In genomic region chr10:35643151-35643975, GRCh38 we compare ENCODE assay signal across 9 cellular contexts. TPM values are rescaled to one million over a fixed set of nuclear protein-coding genes. Genes with fewer than 3 reads are reported as not detected.
DNase-seq lines count a peak whose midpoint lies in the region; ATAC-seq, FAIRE-seq and TF ChIP-seq lines count a peak whose summit lies in the region.
"Had no signal": no experiment of that assay in that cellular context is flagged by ENCODE, and none has a peak within 500 bp of the region (broad histone marks: within the 10 kb centered on the region; RNA-seq: fewer than 3 reads in every experiment).

No MANE protein-coding gene starts in this region.

- H3K9me3 ChIP-seq in astrocyte (ENCODE audit: insufficient read depth, low read depth, low read length) (no peaks in the 10 kb centered on the region), parathyroid adenoma (ENCODE audit: control insufficient read depth, low read length) (no peaks in the 10 kb centered on the region)

- H3K9ac ChIP-seq in astrocyte (ENCODE audit: low read length) (peak overlapping the region; percentile 77), parathyroid adenoma (no peak overlapping the region)

- H3K36me3 Mint-ChIP-seq in astrocyte (ENCODE audit: low read depth, unreplicated experiment) = peaks cover 7% of the 10 kb centered on the region

- H4K20me1 ChIP-seq in astrocyte (ENCODE audit: insufficient read depth, low read length) = peaks cover 3% of the 10 kb centered on the region

- peaks cover 5% of the 10 kb centered on the region for H3K27me3 Mint-ChIP-seq in astrocyte (ENCODE audit: low read depth, unreplicated experiment)

- H3K4me3 Mint-ChIP-seq in astrocyte (ENCODE audit: unreplicated experiment) = peak overlapping the region; percentile 88

- H3K27me3 ChIP-seq in astrocyte (ENCODE audit: insufficient read depth, low read length) (no peaks in the 10 kb centered on the region), parathyroid adenoma (ENCODE audit: control insufficient read depth, insufficient read depth, low read length) (no peaks in the 10 kb centered on the region)

- peaks cover 26% of the 10 kb centered on the region for H3K79me2 ChIP-seq in astrocyte (ENCODE audit: insufficient read depth, low read length)
- no peaks in the 10 kb centered on the region for H3K79me2 ChIP-seq in parathyroid adenoma

- H2AFZ ChIP-seq in astrocyte (ENCODE audit: low read depth, low read length) (peak overlapping the region; percentile 91), parathyroid adenoma (peak overlapping the region; percentile 78)

- H3K9me3 Mint-ChIP-seq in astrocyte (ENCODE audit: unreplicated experiment) = peaks cover 2% of the 10 kb centered on the region

- H3K4me1 Mint-ChIP-seq in astrocyte (ENCODE audit: low read depth, unreplicated experiment) = peaks cover 9% of the 10 kb centered on the region

- no peak for FAIRE-seq in astrocyte (lab: Jason Lieb, UNC)
- FAIRE-seq: A204.1 had no signal

- DNase-seq in DMS53 (lab: John Stamatoyannopoulos, UW) (peak; percentile 17), DMS53 treated with DMSO at 0.1 percent for 48 hours (lab: John Stamatoyannopoulos, UW; ENCODE audit: unreplicated experiment) (no peak), NCI-H748 (lab: John Stamatoyannopoulos, UW; ENCODE audit: unreplicated experiment) (peak; percentile 94), astrocyte (ENCODE audit: low read depth) (peak; percentile 26), hepatic stellate cell (ENCODE audit: low spot score) (peak; percentile 66)

- peak overlapping the region; percentile 82 for H3K27ac Mint-ChIP-seq in astrocyte (ENCODE audit: unreplicated experiment)

- no peak for ATAC-seq in HG03025 (IDR thresholded peaks at IDR 0.05; ENCODE audit: low FRiP score, unreplicated experiment)
- no peak for ATAC-seq in GM18870 (IDR thresholded peaks at IDR 0.05; ENCODE audit: unreplicated experiment)

- no peak for TF ChIP-seq CTCF in astrocyte (IDR thresholded peaks at IDR 0.05; ENCODE audit: insufficient read depth, low read depth, low read length)
- TF ChIP-seq CTCF in parathyroid adenoma (IDR thresholded peaks at IDR 0.05) = no peak

- no peaks in the 10 kb centered on the region for H3K36me3 ChIP-seq in astrocyte (ENCODE audit: insufficient read depth, low read length)
- H3K36me3 ChIP-seq in parathyroid adenoma (ENCODE audit: control insufficient read depth, insufficient read depth, low read length) = no peaks in the 10 kb centered on the region

- H3K4me2 ChIP-seq in astrocyte (ENCODE audit: low read length) (peak overlapping the region; percentile 100), parathyroid adenoma (ENCODE audit: low read length) (peak overlapping the region; percentile 61)

- H3K4me3 ChIP-seq in astrocyte (ENCODE audit: insufficient read depth, low read depth, low read length) = peak overlapping the region; percentile 67
- H3K4me3 ChIP-seq in parathyroid adenoma (ENCODE audit: low read depth, low read length) = peak overlapping the region; percentile 52

- no peak overlapping the region for H3K27ac ChIP-seq in astrocyte (ENCODE audit: low read depth, low read length)
- H3K27ac ChIP-seq in parathyroid adenoma = peak overlapping the region; percentile 73

- H3K4me1 ChIP-seq in astrocyte (ENCODE audit: insufficient read depth, low read length) = peaks cover 10% of the 10 kb centered on the region
- H3K4me1 ChIP-seq in parathyroid adenoma = peaks cover 4% of the 10 kb centered on the region

RNA-seq across cellular contexts. Expression of gene FZD8, which starts 1.3 kb away (rescaled TPM):
- total RNA-seq in astrocyte = 17.2 and 30.9 TPM in 2 replicates

RNA-seq across cellular contexts. Expression of gene GJD4, which starts 38.2 kb away (rescaled TPM):
- not detected in 2 replicates for total RNA-seq in astrocyte
